1 cellular context compared by ENCODE assay signal in the genomic region with DNA sequence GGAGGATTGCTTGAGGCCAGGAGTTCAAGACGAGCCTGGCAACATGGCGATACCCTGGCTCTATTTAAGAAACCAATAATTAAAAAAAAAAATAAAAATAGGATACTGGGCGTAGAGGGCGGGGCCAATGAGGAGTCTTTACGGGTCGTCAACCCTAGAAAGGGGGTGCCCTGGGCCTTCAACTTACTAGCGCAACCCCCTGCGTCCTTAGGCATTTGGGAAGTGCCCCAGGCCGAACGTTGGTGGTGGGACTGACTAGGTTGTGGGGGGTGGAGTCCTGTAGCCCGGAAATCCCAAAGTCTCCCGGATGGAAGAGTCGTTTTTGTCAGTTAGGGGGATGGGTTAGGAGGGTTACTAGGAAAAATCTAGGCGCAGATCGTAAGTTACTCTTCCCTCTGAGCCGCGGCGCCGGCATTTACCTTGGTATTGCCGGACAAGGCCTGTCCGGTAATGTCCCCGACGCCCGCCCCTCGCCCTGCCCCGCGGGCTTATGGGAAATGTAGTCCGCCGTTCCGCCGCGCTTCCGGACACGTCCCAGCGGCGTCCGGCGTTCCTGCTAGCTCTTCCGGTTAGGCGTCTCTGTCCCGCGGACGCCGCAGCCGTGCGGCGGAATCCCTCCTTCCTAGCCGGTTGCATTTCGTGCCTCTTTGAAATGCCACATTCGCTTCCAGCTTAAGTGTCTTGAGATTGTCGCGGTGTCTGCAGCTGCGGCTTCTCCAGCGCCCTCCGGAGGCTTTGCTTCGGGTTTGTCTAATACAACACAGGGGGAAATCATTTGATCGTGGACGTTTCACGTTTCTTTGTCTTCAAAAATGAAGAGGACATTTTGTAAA.
TF ChIP-seq lines count a peak whose summit lies in the region.

No MANE protein-coding gene starts in this region.

TF ChIP-seq in HepG2, 621 proteins besides CTCF, POLR2A, EP300 and RAD21 (continued from another document and continues in another):
- TF ChIP-seq ZNF780A (CRISPR knock-in tag; IDR thresholded peaks at IDR 0.05): no peak
- TF ChIP-seq, protein P1, sequence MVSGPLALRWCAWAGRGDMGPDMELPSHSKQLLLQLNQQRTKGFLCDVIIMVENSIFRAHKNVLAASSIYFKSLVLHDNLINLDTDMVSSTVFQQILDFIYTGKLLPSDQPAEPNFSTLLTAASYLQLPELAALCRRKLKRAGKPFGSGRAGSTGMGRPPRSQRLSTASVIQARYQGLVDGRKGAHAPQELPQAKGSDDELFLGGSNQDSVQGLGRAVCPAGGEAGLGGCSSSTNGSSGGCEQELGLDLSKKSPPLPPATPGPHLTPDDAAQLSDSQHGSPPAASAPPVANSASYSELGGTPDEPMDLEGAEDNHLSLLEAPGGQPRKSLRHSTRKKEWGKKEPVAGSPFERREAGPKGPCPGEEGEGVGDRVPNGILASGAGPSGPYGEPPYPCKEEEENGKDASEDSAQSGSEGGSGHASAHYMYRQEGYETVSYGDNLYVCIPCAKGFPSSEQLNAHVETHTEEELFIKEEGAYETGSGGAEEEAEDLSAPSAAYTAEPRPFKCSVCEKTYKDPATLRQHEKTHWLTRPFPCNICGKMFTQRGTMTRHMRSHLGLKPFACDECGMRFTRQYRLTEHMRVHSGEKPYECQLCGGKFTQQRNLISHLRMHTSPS (CRISPR knock-in tag; IDR thresholded peaks at IDR 0.05; ENCODE audit: low read depth): no peak
- 0 out of 2 replicates have a peak, but pooled peaks have one; percentile 44 for TF ChIP-seq CREB1 (IDR thresholded peaks at IDR 0.05)
- TF ChIP-seq CREB1 (CRISPR knock-in tag; IDR thresholded peaks at IDR 0.05): peak; percentile 64; the same call in 1 of the 2 replicates
- TF ChIP-seq KAT7 (CRISPR knock-in tag; IDR thresholded peaks at IDR 0.05; ENCODE audit: borderline replicate concordance): no peak
- no peak for TF ChIP-seq NONO (IDR thresholded peaks at IDR 0.05)
- no peak for TF ChIP-seq NONO (CRISPR knock-in tag; conservative IDR thresholded peaks at IDR 0.05)
- no peak for TF ChIP-seq SRF (IDR thresholded peaks at IDR 0.05; ENCODE audit: low read depth, low read length)
- peak; percentile 55; the same call in 1 of the 3 replicates for TF ChIP-seq MXI1 (IDR thresholded peaks at IDR 0.05; ENCODE audit: borderline replicate concordance, low read depth, low read length)
- TF ChIP-seq, protein P2, sequence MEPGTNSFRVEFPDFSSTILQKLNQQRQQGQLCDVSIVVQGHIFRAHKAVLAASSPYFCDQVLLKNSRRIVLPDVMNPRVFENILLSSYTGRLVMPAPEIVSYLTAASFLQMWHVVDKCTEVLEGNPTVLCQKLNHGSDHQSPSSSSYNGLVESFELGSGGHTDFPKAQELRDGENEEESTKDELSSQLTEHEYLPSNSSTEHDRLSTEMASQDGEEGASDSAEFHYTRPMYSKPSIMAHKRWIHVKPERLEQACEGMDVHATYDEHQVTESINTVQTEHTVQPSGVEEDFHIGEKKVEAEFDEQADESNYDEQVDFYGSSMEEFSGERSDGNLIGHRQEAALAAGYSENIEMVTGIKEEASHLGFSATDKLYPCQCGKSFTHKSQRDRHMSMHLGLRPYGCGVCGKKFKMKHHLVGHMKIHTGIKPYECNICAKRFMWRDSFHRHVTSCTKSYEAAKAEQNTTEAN (CRISPR knock-in tag; conservative IDR thresholded peaks at IDR 0.05): no peak
- TF ChIP-seq, protein P3, sequence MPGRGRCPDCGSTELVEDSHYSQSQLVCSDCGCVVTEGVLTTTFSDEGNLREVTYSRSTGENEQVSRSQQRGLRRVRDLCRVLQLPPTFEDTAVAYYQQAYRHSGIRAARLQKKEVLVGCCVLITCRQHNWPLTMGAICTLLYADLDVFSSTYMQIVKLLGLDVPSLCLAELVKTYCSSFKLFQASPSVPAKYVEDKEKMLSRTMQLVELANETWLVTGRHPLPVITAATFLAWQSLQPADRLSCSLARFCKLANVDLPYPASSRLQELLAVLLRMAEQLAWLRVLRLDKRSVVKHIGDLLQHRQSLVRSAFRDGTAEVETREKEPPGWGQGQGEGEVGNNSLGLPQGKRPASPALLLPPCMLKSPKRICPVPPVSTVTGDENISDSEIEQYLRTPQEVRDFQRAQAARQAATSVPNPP (CRISPR knock-in tag; IDR thresholded peaks at IDR 0.05): 0 out of 2 replicates have a peak, but pooled peaks have one; percentile 11
- TF ChIP-seq ZFX (CRISPR knock-in tag; IDR thresholded peaks at IDR 0.05; ENCODE audit: low read depth): peak; percentile 93
- no peak for TF ChIP-seq IKZF1 (IDR thresholded peaks at IDR 0.05)
- TF ChIP-seq, protein P4, sequence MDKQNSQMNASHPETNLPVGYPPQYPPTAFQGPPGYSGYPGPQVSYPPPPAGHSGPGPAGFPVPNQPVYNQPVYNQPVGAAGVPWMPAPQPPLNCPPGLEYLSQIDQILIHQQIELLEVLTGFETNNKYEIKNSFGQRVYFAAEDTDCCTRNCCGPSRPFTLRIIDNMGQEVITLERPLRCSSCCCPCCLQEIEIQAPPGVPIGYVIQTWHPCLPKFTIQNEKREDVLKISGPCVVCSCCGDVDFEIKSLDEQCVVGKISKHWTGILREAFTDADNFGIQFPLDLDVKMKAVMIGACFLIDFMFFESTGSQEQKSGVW (CRISPR knock-in tag; IDR thresholded peaks at IDR 0.05; ENCODE audit: borderline replicate concordance): no peak
- no peak for TF ChIP-seq TRIM24 (CRISPR knock-in tag; IDR thresholded peaks at IDR 0.05)
- TF ChIP-seq RBM39 (IDR thresholded peaks at IDR 0.05; ENCODE audit: low read depth, low read length, poor library complexity, severe bottlenecking): peak; percentile 63
- TF ChIP-seq ZNF782 (CRISPR knock-in tag; IDR thresholded peaks at IDR 0.05; ENCODE audit: borderline replicate concordance): no peak
- no peak for TF ChIP-seq XBP1 (CRISPR knock-in tag; IDR thresholded peaks at IDR 0.05)
- peak; percentile 32; the same call in 1 of the 2 replicates for TF ChIP-seq NFKB2 (CRISPR knock-in tag; IDR thresholded peaks at IDR 0.05; ENCODE audit: borderline replicate concordance)
- no peak for TF ChIP-seq ZNF446 (CRISPR knock-in tag; IDR thresholded peaks at IDR 0.05)
- no peak; the same call in 1 of the 2 replicates for TF ChIP-seq ARNT2 (CRISPR knock-in tag; IDR thresholded peaks at IDR 0.05; ENCODE audit: low read depth)
- TF ChIP-seq, protein P5, sequence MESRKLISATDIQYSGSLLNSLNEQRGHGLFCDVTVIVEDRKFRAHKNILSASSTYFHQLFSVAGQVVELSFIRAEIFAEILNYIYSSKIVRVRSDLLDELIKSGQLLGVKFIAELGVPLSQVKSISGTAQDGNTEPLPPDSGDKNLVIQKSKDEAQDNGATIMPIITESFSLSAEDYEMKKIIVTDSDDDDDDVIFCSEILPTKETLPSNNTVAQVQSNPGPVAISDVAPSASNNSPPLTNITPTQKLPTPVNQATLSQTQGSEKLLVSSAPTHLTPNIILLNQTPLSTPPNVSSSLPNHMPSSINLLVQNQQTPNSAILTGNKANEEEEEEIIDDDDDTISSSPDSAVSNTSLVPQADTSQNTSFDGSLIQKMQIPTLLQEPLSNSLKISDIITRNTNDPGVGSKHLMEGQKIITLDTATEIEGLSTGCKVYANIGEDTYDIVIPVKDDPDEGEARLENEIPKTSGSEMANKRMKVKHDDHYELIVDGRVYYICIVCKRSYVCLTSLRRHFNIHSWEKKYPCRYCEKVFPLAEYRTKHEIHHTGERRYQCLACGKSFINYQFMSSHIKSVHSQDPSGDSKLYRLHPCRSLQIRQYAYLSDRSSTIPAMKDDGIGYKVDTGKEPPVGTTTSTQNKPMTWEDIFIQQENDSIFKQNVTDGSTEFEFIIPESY (CRISPR knock-in tag; IDR thresholded peaks at IDR 0.05): 0 out of 2 replicates have a peak, but pooled peaks have one; percentile 6
- no peak for TF ChIP-seq ZNF776 (CRISPR knock-in tag; IDR thresholded peaks at IDR 0.05)
- TF ChIP-seq, protein P6, sequence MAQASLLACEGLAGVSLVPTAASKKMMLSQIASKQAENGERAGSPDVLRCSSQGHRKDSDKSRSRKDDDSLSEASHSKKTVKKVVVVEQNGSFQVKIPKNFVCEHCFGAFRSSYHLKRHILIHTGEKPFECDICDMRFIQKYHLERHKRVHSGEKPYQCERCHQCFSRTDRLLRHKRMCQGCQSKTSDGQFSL (CRISPR knock-in tag; IDR thresholded peaks at IDR 0.05): no peak
- peak; percentile 96 for TF ChIP-seq ZNF143 (CRISPR knock-in tag; IDR thresholded peaks at IDR 0.05)
- peak; percentile 52; the same call in 1 of the 2 replicates for TF ChIP-seq KDM5B (CRISPR knock-in tag; IDR thresholded peaks at IDR 0.05; ENCODE audit: borderline replicate concordance)
- TF ChIP-seq SNAI1 (CRISPR knock-in tag; IDR thresholded peaks at IDR 0.05; ENCODE audit: borderline replicate concordance): peak; percentile 67; the same call in 1 of the 2 replicates
- TF ChIP-seq ZNF468 (CRISPR knock-in tag; IDR thresholded peaks at IDR 0.05): no peak
- 0 out of 2 replicates have a peak, but pooled peaks have one; percentile 64 for TF ChIP-seq ZNF224 (CRISPR knock-in tag; IDR thresholded peaks at IDR 0.05)
- TF ChIP-seq SALL2 (CRISPR knock-in tag; IDR thresholded peaks at IDR 0.05): peak; percentile 88
- no peak for TF ChIP-seq HMGA1 (CRISPR knock-in tag; conservative IDR thresholded peaks at IDR 0.05)
- no peak; the same call in 1 of the 2 replicates for TF ChIP-seq ZZZ3 (CRISPR knock-in tag; IDR thresholded peaks at IDR 0.05; ENCODE audit: borderline replicate concordance)
- TF ChIP-seq ARID2 (CRISPR knock-in tag; IDR thresholded peaks at IDR 0.05; ENCODE audit: borderline replicate concordance): no peak
- TF ChIP-seq FOXK1 (CRISPR knock-in tag; IDR thresholded peaks at IDR 0.05; ENCODE audit: borderline replicate concordance, low read depth): peak; percentile 85; the same call in 1 of the 2 replicates
- TF ChIP-seq ZSCAN25 (CRISPR knock-in tag; IDR thresholded peaks at IDR 0.05): no peak
- peak; percentile 90 for TF ChIP-seq GABPA (IDR thresholded peaks at IDR 0.05; ENCODE audit: low read depth, low read length)
- TF ChIP-seq GABPA (CRISPR knock-in tag; IDR thresholded peaks at IDR 0.05; ENCODE audit: low read depth): peak; percentile 95
- TF ChIP-seq, protein P7, sequence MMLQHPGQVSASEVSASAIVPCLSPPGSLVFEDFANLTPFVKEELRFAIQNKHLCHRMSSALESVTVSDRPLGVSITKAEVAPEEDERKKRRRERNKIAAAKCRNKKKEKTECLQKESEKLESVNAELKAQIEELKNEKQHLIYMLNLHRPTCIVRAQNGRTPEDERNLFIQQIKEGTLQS (CRISPR knock-in tag; IDR thresholded peaks at IDR 0.05): no peak
- TF ChIP-seq, protein P8, sequence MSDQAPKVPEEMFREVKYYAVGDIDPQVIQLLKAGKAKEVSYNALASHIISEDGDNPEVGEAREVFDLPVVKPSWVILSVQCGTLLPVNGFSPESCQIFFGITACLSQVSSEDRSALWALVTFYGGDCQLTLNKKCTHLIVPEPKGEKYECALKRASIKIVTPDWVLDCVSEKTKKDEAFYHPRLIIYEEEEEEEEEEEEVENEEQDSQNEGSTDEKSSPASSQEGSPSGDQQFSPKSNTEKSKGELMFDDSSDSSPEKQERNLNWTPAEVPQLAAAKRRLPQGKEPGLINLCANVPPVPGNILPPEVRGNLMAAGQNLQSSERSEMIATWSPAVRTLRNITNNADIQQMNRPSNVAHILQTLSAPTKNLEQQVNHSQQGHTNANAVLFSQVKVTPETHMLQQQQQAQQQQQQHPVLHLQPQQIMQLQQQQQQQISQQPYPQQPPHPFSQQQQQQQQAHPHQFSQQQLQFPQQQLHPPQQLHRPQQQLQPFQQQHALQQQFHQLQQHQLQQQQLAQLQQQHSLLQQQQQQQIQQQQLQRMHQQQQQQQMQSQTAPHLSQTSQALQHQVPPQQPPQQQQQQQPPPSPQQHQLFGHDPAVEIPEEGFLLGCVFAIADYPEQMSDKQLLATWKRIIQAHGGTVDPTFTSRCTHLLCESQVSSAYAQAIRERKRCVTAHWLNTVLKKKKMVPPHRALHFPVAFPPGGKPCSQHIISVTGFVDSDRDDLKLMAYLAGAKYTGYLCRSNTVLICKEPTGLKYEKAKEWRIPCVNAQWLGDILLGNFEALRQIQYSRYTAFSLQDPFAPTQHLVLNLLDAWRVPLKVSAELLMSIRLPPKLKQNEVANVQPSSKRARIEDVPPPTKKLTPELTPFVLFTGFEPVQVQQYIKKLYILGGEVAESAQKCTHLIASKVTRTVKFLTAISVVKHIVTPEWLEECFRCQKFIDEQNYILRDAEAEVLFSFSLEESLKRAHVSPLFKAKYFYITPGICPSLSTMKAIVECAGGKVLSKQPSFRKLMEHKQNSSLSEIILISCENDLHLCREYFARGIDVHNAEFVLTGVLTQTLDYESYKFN (CRISPR knock-in tag; conservative IDR thresholded peaks at IDR 0.05): no peak
- TF ChIP-seq, protein P9, sequence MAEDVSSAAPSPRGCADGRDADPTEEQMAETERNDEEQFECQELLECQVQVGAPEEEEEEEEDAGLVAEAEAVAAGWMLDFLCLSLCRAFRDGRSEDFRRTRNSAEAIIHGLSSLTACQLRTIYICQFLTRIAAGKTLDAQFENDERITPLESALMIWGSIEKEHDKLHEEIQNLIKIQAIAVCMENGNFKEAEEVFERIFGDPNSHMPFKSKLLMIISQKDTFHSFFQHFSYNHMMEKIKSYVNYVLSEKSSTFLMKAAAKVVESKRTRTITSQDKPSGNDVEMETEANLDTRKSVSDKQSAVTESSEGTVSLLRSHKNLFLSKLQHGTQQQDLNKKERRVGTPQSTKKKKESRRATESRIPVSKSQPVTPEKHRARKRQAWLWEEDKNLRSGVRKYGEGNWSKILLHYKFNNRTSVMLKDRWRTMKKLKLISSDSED (CRISPR knock-in tag; IDR thresholded peaks at IDR 0.05): no peak
- peak; percentile 93 for TF ChIP-seq ETV5 (CRISPR knock-in tag; IDR thresholded peaks at IDR 0.05; ENCODE audit: borderline replicate concordance)
- TF ChIP-seq TOE1 (CRISPR knock-in tag; IDR thresholded peaks at IDR 0.05): peak; percentile 86; the same call in 1 of the 2 replicates
- TF ChIP-seq, protein P10, sequence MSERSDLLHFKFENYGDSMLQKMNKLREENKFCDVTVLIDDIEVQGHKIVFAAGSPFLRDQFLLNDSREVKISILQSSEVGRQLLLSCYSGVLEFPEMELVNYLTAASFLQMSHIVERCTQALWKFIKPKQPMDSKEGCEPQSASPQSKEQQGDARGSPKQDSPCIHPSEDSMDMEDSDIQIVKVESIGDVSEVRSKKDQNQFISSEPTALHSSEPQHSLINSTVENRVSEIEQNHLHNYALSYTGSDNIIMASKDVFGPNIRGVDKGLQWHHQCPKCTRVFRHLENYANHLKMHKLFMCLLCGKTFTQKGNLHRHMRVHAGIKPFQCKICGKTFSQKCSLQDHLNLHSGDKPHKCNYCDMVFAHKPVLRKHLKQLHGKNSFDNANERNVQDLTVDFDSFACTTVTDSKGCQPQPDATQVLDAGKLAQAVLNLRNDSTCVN (CRISPR knock-in tag; IDR thresholded peaks at IDR 0.05; ENCODE audit: borderline replicate concordance): peak; percentile 63; the same call in 1 of the 2 replicates
- TF ChIP-seq ZNF556 (CRISPR knock-in tag; IDR thresholded peaks at IDR 0.05; ENCODE audit: borderline replicate concordance): no peak
- TF ChIP-seq ZNF24 (IDR thresholded peaks at IDR 0.05): no peak
- TF ChIP-seq ATM (IDR thresholded peaks at IDR 0.05; ENCODE audit: borderline replicate concordance): no peak
